ENCODE assay signal across 1 cellular context in the genomic region with DNA sequence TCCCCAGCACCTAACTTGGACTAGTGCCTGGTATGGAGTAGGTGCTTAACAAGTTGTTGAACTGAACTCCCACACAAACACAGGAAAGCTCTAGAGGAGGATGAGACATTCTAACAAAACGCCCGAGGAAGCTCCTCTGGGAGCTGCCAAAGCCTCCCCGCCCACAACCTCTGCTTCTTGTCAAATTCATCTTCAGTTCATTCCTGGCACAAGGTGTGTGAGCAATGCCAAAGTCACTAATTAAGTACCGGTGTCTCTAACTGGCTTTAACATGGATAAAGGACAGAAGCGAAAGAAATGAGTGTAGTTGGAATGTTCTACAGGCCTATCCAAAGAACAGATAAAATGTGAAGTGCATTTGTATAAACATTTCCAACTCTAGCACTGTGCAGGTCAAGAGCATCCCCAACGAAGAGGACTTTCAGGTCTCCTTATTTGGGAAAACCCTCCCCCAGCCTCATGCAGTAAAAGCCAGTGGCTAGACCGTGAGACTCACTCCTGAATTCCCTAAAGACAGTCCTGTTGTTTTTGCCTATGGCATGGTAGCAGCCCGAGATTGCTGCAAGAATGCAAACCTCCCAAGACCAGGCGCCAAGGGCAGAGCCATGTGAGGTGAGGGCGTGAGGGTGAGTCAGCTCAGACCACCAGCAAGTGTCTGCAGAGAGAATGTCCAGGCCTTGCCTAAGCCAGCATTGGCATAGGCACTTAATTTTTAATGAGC.
TF ChIP-seq lines count a peak whose summit lies in the region.

No MANE protein-coding gene starts in this region.

TF ChIP-seq in WTC11, 78 proteins besides CTCF, POLR2A, EP300 and RAD21 (continued from another document):
- TF ChIP-seq, protein P1, sequence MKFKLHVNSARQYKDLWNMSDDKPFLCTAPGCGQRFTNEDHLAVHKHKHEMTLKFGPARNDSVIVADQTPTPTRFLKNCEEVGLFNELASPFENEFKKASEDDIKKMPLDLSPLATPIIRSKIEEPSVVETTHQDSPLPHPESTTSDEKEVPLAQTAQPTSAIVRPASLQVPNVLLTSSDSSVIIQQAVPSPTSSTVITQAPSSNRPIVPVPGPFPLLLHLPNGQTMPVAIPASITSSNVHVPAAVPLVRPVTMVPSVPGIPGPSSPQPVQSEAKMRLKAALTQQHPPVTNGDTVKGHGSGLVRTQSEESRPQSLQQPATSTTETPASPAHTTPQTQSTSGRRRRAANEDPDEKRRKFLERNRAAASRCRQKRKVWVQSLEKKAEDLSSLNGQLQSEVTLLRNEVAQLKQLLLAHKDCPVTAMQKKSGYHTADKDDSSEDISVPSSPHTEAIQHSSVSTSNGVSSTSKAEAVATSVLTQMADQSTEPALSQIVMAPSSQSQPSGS (CRISPR knock-in tag; IDR thresholded peaks at IDR 0.05; ENCODE audit: borderline replicate concordance, low read depth): no peak
- TF ChIP-seq, protein P2, sequence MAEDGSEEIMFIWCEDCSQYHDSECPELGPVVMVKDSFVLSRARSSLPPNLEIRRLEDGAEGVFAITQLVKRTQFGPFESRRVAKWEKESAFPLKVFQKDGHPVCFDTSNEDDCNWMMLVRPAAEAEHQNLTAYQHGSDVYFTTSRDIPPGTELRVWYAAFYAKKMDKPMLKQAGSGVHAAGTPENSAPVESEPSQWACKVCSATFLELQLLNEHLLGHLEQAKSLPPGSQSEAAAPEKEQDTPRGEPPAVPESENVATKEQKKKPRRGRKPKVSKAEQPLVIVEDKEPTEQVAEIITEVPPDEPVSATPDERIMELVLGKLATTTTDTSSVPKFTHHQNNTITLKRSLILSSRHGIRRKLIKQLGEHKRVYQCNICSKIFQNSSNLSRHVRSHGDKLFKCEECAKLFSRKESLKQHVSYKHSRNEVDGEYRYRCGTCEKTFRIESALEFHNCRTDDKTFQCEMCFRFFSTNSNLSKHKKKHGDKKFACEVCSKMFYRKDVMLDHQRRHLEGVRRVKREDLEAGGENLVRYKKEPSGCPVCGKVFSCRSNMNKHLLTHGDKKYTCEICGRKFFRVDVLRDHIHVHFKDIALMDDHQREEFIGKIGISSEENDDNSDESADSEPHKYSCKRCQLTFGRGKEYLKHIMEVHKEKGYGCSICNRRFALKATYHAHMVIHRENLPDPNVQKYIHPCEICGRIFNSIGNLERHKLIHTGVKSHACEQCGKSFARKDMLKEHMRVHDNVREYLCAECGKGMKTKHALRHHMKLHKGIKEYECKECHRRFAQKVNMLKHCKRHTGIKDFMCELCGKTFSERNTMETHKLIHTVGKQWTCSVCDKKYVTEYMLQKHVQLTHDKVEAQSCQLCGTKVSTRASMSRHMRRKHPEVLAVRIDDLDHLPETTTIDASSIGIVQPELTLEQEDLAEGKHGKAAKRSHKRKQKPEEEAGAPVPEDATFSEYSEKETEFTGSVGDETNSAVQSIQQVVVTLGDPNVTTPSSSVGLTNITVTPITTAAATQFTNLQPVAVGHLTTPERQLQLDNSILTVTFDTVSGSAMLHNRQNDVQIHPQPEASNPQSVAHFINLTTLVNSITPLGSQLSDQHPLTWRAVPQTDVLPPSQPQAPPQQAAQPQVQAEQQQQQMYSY (CRISPR knock-in tag; IDR thresholded peaks at IDR 0.05): no peak
- TF ChIP-seq, protein P3, sequence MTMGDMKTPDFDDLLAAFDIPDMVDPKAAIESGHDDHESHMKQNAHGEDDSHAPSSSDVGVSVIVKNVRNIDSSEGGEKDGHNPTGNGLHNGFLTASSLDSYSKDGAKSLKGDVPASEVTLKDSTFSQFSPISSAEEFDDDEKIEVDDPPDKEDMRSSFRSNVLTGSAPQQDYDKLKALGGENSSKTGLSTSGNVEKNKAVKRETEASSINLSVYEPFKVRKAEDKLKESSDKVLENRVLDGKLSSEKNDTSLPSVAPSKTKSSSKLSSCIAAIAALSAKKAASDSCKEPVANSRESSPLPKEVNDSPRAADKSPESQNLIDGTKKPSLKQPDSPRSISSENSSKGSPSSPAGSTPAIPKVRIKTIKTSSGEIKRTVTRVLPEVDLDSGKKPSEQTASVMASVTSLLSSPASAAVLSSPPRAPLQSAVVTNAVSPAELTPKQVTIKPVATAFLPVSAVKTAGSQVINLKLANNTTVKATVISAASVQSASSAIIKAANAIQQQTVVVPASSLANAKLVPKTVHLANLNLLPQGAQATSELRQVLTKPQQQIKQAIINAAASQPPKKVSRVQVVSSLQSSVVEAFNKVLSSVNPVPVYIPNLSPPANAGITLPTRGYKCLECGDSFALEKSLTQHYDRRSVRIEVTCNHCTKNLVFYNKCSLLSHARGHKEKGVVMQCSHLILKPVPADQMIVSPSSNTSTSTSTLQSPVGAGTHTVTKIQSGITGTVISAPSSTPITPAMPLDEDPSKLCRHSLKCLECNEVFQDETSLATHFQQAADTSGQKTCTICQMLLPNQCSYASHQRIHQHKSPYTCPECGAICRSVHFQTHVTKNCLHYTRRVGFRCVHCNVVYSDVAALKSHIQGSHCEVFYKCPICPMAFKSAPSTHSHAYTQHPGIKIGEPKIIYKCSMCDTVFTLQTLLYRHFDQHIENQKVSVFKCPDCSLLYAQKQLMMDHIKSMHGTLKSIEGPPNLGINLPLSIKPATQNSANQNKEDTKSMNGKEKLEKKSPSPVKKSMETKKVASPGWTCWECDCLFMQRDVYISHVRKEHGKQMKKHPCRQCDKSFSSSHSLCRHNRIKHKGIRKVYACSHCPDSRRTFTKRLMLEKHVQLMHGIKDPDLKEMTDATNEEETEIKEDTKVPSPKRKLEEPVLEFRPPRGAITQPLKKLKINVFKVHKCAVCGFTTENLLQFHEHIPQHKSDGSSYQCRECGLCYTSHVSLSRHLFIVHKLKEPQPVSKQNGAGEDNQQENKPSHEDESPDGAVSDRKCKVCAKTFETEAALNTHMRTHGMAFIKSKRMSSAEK (CRISPR knock-in tag; IDR thresholded peaks at IDR 0.05; ENCODE audit: borderline replicate concordance): no peak
- TF ChIP-seq, protein P4, sequence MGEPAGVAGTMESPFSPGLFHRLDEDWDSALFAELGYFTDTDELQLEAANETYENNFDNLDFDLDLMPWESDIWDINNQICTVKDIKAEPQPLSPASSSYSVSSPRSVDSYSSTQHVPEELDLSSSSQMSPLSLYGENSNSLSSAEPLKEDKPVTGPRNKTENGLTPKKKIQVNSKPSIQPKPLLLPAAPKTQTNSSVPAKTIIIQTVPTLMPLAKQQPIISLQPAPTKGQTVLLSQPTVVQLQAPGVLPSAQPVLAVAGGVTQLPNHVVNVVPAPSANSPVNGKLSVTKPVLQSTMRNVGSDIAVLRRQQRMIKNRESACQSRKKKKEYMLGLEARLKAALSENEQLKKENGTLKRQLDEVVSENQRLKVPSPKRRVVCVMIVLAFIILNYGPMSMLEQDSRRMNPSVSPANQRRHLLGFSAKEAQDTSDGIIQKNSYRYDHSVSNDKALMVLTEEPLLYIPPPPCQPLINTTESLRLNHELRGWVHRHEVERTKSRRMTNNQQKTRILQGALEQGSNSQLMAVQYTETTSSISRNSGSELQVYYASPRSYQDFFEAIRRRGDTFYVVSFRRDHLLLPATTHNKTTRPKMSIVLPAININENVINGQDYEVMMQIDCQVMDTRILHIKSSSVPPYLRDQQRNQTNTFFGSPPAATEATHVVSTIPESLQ (CRISPR knock-in tag; IDR thresholded peaks at IDR 0.05): no peak
- TF ChIP-seq, protein P5, sequence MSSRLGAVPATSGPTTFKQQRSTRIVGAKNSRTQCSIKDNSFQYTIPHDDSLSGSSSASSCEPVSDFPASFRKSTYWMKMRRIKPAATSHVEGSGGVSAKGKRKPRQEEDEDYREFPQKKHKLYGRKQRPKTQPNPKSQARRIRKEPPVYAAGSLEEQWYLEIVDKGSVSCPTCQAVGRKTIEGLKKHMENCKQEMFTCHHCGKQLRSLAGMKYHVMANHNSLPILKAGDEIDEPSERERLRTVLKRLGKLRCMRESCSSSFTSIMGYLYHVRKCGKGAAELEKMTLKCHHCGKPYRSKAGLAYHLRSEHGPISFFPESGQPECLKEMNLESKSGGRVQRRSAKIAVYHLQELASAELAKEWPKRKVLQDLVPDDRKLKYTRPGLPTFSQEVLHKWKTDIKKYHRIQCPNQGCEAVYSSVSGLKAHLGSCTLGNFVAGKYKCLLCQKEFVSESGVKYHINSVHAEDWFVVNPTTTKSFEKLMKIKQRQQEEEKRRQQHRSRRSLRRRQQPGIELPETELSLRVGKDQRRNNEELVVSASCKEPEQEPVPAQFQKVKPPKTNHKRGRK (CRISPR knock-in tag; IDR thresholded peaks at IDR 0.05; ENCODE audit: borderline replicate concordance): no peak
- TF ChIP-seq ATF1 (CRISPR knock-in tag; IDR thresholded peaks at IDR 0.05) (no peak), ZNF263 (CRISPR knock-in tag; IDR thresholded peaks at IDR 0.05; ENCODE audit: low read depth) (no peak), FOXK1 (CRISPR knock-in tag; IDR thresholded peaks at IDR 0.05) (no peak), HMGA2 (CRISPR knock-in tag; IDR thresholded peaks at IDR 0.05) (no peak)
TF ChIP-seq in WTC11: peak in this region for 0.
